Comparison of ENCODE assay signal across 8 cellular contexts in the genomic region with DNA sequence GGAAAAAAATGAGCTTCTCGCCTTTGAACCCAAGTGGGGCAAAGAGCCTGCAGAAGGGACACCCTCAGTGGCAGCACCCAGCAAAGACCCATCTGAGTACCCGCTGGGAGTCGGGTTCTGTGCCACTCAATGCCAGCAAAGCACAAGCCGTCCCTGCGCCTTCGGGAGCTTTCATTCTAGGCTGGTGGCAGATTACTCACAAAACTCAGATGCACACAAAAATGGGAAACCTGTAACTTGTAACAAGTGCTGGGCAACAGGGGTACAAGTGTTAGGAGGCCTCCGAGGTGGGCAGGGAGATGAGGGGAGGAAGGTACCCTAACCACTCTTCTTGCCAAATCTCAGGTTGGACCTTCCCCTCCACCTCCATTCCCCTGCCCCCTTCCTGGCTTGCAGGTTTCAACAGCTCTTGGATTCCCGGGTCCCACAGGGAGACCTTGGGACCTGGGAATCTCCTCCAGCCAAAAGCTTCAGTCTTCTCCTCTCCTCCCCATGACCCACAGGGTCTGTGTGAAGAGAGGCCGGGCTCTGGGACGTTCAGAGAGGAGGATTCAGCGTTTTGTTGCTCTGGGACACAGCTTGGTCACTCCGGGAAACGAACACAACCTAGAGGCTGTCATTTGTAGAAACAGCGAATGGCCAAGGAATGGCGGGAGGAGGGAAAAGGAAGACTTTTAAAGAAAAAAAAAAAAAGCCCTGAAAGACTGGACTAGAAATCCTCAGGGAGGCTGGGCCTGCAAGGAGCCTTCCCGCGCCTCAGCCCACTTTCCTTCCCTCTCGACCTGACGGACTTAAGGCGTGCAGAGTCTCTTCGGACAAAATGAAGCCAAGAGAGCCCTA.
DNase-seq lines count a peak whose midpoint lies in the region; ATAC-seq, FAIRE-seq and TF ChIP-seq lines count a peak whose summit lies in the region.

No MANE protein-coding gene starts in this region.

- DNase-seq in AG20443 (ENCODE audit: low spot score) (peak; percentile 48), HTR-8/SVneo (ENCODE audit: insufficient read length, low spot score) (no peak), iris pigment epithelial cell (ENCODE audit: low read depth) (peak; percentile 23), H54 (ENCODE audit: insufficient read length, low spot score) (no peak), kidney glomerular epithelial cell (lab: John Stamatoyannopoulos, UW) (no peak), cortex of kidney (lab: John Stamatoyannopoulos, UW) (no peak)
- DNase-seq in stimulated activated naive CD8-positive, alpha-beta T cell treated with anti-CD3 and anti-CD28 coated beads, Interleukin-15, amount 100 ng/mL, for 72 hours = no peak

- H3K4me3 Mint-ChIP-seq in stimulated activated naive CD8-positive, alpha-beta T cell treated with anti-CD3 and anti-CD28 coated beads, Interleukin-15, amount 100 ng/mL, for 72 hours = peak overlapping the region; percentile 83 to 85

- no peak for TF ChIP-seq POLR2A in H54 (IDR thresholded peaks at IDR 0.05; ENCODE audit: low read depth, low read length)

- H3K27ac Mint-ChIP-seq in stimulated activated naive CD8-positive, alpha-beta T cell treated with anti-CD3 and anti-CD28 coated beads, Interleukin-15, amount 100 ng/mL, for 72 hours = peak overlapping the region in 1 of 2 donors; percentile 49

- FAIRE-seq in HTR-8/SVneo (lab: Jason Lieb, UNC) = peak; percentile 44
- FAIRE-seq in H54 (lab: Jason Lieb, UNC) = no peak

- H3K27me3 Mint-ChIP-seq in stimulated activated naive CD8-positive, alpha-beta T cell treated with anti-CD3 and anti-CD28 coated beads, Interleukin-15, amount 100 ng/mL, for 72 hours = no peaks in the 10 kb centered on the region

- no peak for ATAC-seq in stimulated activated naive CD8-positive, alpha-beta T cell treated with anti-CD3 and anti-CD28 coated beads, Interleukin-15, amount 100 ng/mL, for 72 hours

- no peaks in the 10 kb centered on the region for H3K9me3 Mint-ChIP-seq in stimulated activated naive CD8-positive, alpha-beta T cell treated with anti-CD3 and anti-CD28 coated beads, Interleukin-15, amount 100 ng/mL, for 72 hours

- H3K4me1 Mint-ChIP-seq in stimulated activated naive CD8-positive, alpha-beta T cell treated with anti-CD3 and anti-CD28 coated beads, Interleukin-15, amount 100 ng/mL, for 72 hours = peaks cover 23% of the 10 kb centered on the region

- peak overlapping the region; percentile 64 for H3K27ac ChIP-seq in angular gyrus (ENCODE audit: low read depth, low read length)

Comparison
In these comparisons a context has a peak if more than half of its experiments do, and no peak if none do; other contexts are left out.
1. DNase-seq: peak in AG20443 (single experiment) and iris pigment epithelial cell (single experiment); none in HTR-8/SVneo (single experiment), stimulated activated naive CD8-positive, alpha-beta T cell treated with anti-CD3 and anti-CD28 coated beads, Interleukin-15, amount 100 ng/mL, for 72 hours (0 of 2), H54 (single experiment), kidney glomerular epithelial cell (single experiment) and cortex of kidney (single experiment).